ENCODE assay signal across 22 cellular contexts in the genomic region with DNA sequence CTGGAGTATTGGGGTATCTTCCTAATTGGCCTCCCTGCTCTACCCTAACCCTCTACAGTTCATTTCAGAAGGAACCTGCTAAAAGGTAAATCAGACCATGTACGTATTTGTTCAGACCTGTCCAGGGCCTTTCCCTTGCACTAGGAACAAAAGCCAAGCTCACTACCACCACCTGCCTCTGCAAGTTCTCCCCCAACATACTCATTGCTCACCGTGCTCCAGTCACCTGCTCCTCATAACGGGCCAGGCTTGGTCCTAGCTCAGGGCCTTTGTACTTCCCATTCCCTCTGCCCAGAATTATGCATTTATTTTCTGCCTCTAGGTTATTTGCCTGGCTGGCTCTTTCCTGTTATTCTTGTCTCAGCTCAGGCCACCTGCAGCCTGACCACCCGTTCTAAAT.
"Had no signal": no experiment of that assay in that cellular context is flagged by ENCODE, and none has a peak within 500 bp of the region (broad histone marks: within the 10 kb centered on the region; RNA-seq: fewer than 3 reads in every experiment).

No MANE protein-coding gene starts in this region.

- H3K4me1 ChIP-seq: left lung, spleen, upper lobe of left lung had no signal

- H3K27ac ChIP-seq: gastrocnemius medialis, heart left ventricle, left lung, spleen, thoracic aorta, upper lobe of left lung had no signal

- DNase-seq: activated CD4-positive, alpha-beta T cell treated with anti-CD3 and anti-CD28 coated beads for 48 hours; activated CD4-positive, CD25-positive, alpha-beta regulatory T cell; activated CD8-positive, alpha-beta T cell treated with anti-CD3 and anti-CD28 coated beads for 36 hours; activated naive CD4-positive, alpha-beta T cell; activated naive CD8-positive, alpha-beta T cell treated with anti-CD3 and anti-CD28 coated beads, Interleukin-2, amount 10 ng/mL, durations not matched to agents 7 days and 5 days; activated T-cell treated with anti-CD3 and anti-CD28 coated beads, Interleukin-2, amount 50 U/mL, for 1 hour; amygdala; caudate nucleus; dorsolateral prefrontal cortex; erythroblast; gastrocnemius medialis; heart left ventricle; left lung; midbrain; occipital lobe; spleen; stimulated activated CD4-positive, alpha-beta T cell treated with anti-CD3 and anti-CD28 coated beads, Interleukin-4, amount 100 ng/mL, for 4 hours; stimulated activated naive B cell treated with anti-CD40 and anti-IgM and Interleukin-4, amounts not matched to agents 10 μg/mL and 1 μg/mL and 100 μg/mL, for 72 hours; T-helper 9 cell had no signal

- H3K9me3 ChIP-seq: gastrocnemius medialis, heart left ventricle, left lung, spleen, thoracic aorta, upper lobe of left lung had no signal

- ATAC-seq: activated CD8-positive, alpha-beta T cell treated with anti-CD3 and anti-CD28 coated beads for 36 hours; activated T-helper 17 cell treated with anti-CD3 and anti-CD28 coated beads, Interleukin-2, amount 50 U/mL, for 72 hours; gastrocnemius medialis; heart left ventricle; left lung; stimulated activated naive B cell treated with anti-CD40 and anti-IgM and Interleukin-4, amounts not matched to agents 10 μg/mL and 1 μg/mL and 100 μg/mL, for 72 hours had no signal

- H3K4me3 ChIP-seq: dorsolateral prefrontal cortex, gastrocnemius medialis, heart left ventricle, left lung, spleen, thoracic aorta, upper lobe of left lung had no signal

- H3K36me3 ChIP-seq: gastrocnemius medialis, heart left ventricle, left lung, spleen, thoracic aorta, upper lobe of left lung had no signal

- H3K27me3 ChIP-seq: dorsolateral prefrontal cortex, gastrocnemius medialis, heart left ventricle, left lung, spleen, upper lobe of left lung had no signal
